Comparison of ENCODE assay signal across 21 cellular contexts in the genomic region with DNA sequence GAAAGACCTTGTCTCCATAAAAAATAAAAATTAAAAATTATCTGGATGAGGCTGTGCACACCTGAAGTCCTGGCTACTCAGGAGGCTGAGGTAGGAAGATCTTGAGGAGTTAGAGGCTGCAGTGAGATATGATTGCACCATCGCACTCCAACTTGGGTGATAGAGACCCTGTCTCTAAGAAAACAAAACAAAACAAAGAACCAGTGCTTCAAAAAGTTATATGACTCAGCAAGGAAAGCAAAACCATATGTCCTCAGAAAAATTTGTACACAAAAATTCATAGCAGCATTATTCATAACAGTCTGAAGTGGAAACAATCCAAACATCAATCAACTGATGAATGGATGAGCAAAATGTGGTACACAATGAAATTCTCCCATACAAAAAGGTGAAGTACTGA. TPM values are rescaled to one million over a fixed set of nuclear protein-coding genes. Genes with fewer than 3 reads are reported as not detected.
DNase-seq lines count a peak whose midpoint lies in the region; TF ChIP-seq lines count a peak whose summit lies in the region.
"Had no signal": no experiment of that assay in that cellular context is flagged by ENCODE, and none has a peak within 500 bp of the region (broad histone marks: within the 10 kb centered on the region; RNA-seq: fewer than 3 reads in every experiment).

No MANE protein-coding gene starts in this region.

- intact Hi-C loops in mammary epithelial cell (cut with micrococcal nuclease): no loop called here
- intact Hi-C loops in activated T-helper 2 cell treated with anti-CD3 and anti-CD28 coated beads, Interferon-gamma antibody, Interleukin-2, Interleukin-4, amounts not matched to agents 10 μg/mL and 5 μg/mL and 100 μg/mL, durations not matched to agents 14 hours and 24 hours and 36 hours (cut with micrococcal nuclease): no loop called here

- H3K27me3 Mint-ChIP-seq in activated T-helper 2 cell treated with anti-CD3 and anti-CD28 coated beads, Interferon-gamma antibody, Interleukin-2, Interleukin-4, amounts not matched to agents 10 μg/mL and 5 μg/mL and 100 μg/mL, durations not matched to agents 14 hours and 24 hours and 36 hours (ENCODE audit: low read depth): peaks cover 30% of the 10 kb centered on the region
- H3K27me3 Mint-ChIP-seq: central memory CD8-positive, alpha-beta T cell; stimulated activated naive CD8-positive, alpha-beta T cell treated with anti-CD3 and anti-CD28 coated beads, Interleukin-15, amount 100 ng/mL, for 72 hours had no signal

- H3K4me3 Mint-ChIP-seq in activated T-helper 2 cell treated with anti-CD3 and anti-CD28 coated beads, Interferon-gamma antibody, Interleukin-2, Interleukin-4, amounts not matched to agents 10 μg/mL and 5 μg/mL and 100 μg/mL, durations not matched to agents 14 hours and 24 hours and 36 hours (ENCODE audit: low read depth): no peak overlapping the region
- H3K4me3 Mint-ChIP-seq: central memory CD8-positive, alpha-beta T cell; naive thymus-derived CD4-positive, alpha-beta T cell; stimulated activated naive CD8-positive, alpha-beta T cell treated with anti-CD3 and anti-CD28 coated beads, Interleukin-15, amount 100 ng/mL, for 72 hours; type B pancreatic cell had no signal

- H3K27ac ChIP-seq in mammary epithelial cell (ENCODE audit: insufficient read depth, low read depth, low read length): no peak overlapping the region
- H3K27ac ChIP-seq: BLaER1, hepatocyte, sigmoid colon had no signal

- no peaks in the 10 kb centered on the region for H3K27me3 ChIP-seq in mammary epithelial cell (ENCODE audit: insufficient read depth, low read length)
- H3K27me3 ChIP-seq: BLaER1, hepatocyte, sigmoid colon had no signal

- no TSS peak for BruUV-seq in mammary epithelial cell (replicated peaks; lab: Mats Ljungman, UMichigan)

- CTCF ChIA-PET in mammary epithelial cell (lab: Charles Lee; ENCODE audit: low non-redundant PET): no interaction called here

- H3K4me1 ChIP-seq in mammary epithelial cell (ENCODE audit: insufficient read depth, low read length): no peaks in the 10 kb centered on the region
- H3K4me1 ChIP-seq: BLaER1, sigmoid colon had no signal

- peaks cover 16% of the 10 kb centered on the region for H3K36me3 Mint-ChIP-seq in activated T-helper 2 cell treated with anti-CD3 and anti-CD28 coated beads, Interferon-gamma antibody, Interleukin-2, Interleukin-4, amounts not matched to agents 10 μg/mL and 5 μg/mL and 100 μg/mL, durations not matched to agents 14 hours and 24 hours and 36 hours (ENCODE audit: low read depth)
- H3K36me3 Mint-ChIP-seq: type B pancreatic cell had no signal

- no peak for TF ChIP-seq CTCF in mammary epithelial cell (conservative IDR thresholded peaks at IDR 0.05 in 1 of 2, IDR thresholded peaks at IDR 0.05 in 1 of 2; ENCODE audit: extremely low read depth in 1 of 2, insufficient read depth in 1 of 2, low read depth in 1 of 2, low read length in 2 of 2)
- no peak for TF ChIP-seq CTCF in foreskin fibroblast (IDR thresholded peaks at IDR 0.05; ENCODE audit: low read depth, low read length)

- DNase-seq in AG20443 (ENCODE audit: low spot score) (peak; percentile 40), HCEC 1CT (peak; percentile 76), mammary epithelial cell (peak; percentile 21), foreskin fibroblast (peak; percentile 39 to 78), Ammon's horn (ENCODE audit: low spot score) (no peak), mucosa of gallbladder (ENCODE audit: low spot score) (no peak), RPMI8226 (no peak)
- DNase-seq in activated T-helper 2 cell treated with anti-CD3 and anti-CD28 coated beads, Interferon-gamma antibody, Interleukin-2, Interleukin-4, amounts not matched to agents 10 μg/mL and 5 μg/mL and 100 μg/mL, durations not matched to agents 14 hours and 24 hours and 36 hours (ENCODE audit: low spot score): no peak
- DNase-seq: activated effector memory CD4-positive, alpha-beta T cell treated with Interleukin-2 at 50 U/mL for 16 hours; effector CD4-positive, alpha-beta T cell; naive thymus-derived CD4-positive, alpha-beta T cell; NCI-H146; NCI-H2227 treated with DMSO at 0.1 percent for 48 hours; sigmoid colon; stimulated activated CD4-positive, alpha-beta T cell treated with anti-CD3 and anti-CD28 coated beads, Interleukin-1b, Interleukin-23, amount 100 ng/mL, for 48 hours; stimulated activated naive CD8-positive, alpha-beta T cell treated with anti-CD3 and anti-CD28 coated beads, Interleukin-15, amount 100 ng/mL, for 72 hours; T1000 had no signal

- 100% methylated on average over 1 of the region's 1 CpG for WGBS in mammary epithelial cell (ENCODE audit: low coverage, missing lambda C conversion rate)

- no peaks in the 10 kb centered on the region for H3K9me3 ChIP-seq in mammary epithelial cell (replicated peaks; ENCODE audit: insufficient read depth, low read length)
- H3K9me3 ChIP-seq: sigmoid colon had no signal

- no peak overlapping the region for H3K27ac Mint-ChIP-seq in activated T-helper 2 cell treated with anti-CD3 and anti-CD28 coated beads, Interferon-gamma antibody, Interleukin-2, Interleukin-4, amounts not matched to agents 10 μg/mL and 5 μg/mL and 100 μg/mL, durations not matched to agents 14 hours and 24 hours and 36 hours
- H3K27ac Mint-ChIP-seq: naive thymus-derived CD4-positive, alpha-beta T cell; stimulated activated naive CD8-positive, alpha-beta T cell treated with anti-CD3 and anti-CD28 coated beads, Interleukin-15, amount 100 ng/mL, for 72 hours; type B pancreatic cell had no signal

- dilution Hi-C loops in mammary epithelial cell (cut with HindIII; ENCODE audit: low sequenced_read_pairs): no loop called here

- no peaks in the 10 kb centered on the region for H3K79me2 ChIP-seq in mammary epithelial cell (ENCODE audit: insufficient read depth, low read length)
- H3K79me2 ChIP-seq: hepatocyte had no signal

- H4K20me1 ChIP-seq in mammary epithelial cell (ENCODE audit: insufficient read depth, low read length): no peaks in the 10 kb centered on the region
- H4K20me1 ChIP-seq: BLaER1 had no signal

- H3K9me3 Mint-ChIP-seq in activated T-helper 2 cell treated with anti-CD3 and anti-CD28 coated beads, Interferon-gamma antibody, Interleukin-2, Interleukin-4, amounts not matched to agents 10 μg/mL and 5 μg/mL and 100 μg/mL, durations not matched to agents 14 hours and 24 hours and 36 hours: peaks cover 38% of the 10 kb centered on the region
- H3K9me3 Mint-ChIP-seq: central memory CD8-positive, alpha-beta T cell had no signal

- H3K4me2 ChIP-seq in mammary epithelial cell (ENCODE audit: insufficient read depth, low read depth, low read length): no peak overlapping the region
- H3K4me2 ChIP-seq: BLaER1, hepatocyte had no signal

- no peak overlapping the region for H3K4me3 ChIP-seq in mammary epithelial cell (replicated peaks in 1 of 3; ENCODE audit: insufficient read depth in 1 of 3, low read depth in 2 of 3, low read length in 3 of 3)
- no peak overlapping the region for H3K4me3 ChIP-seq in foreskin fibroblast (ENCODE audit: low read depth in 1 of 2, low read length in 2 of 2)
- H3K4me3 ChIP-seq: BLaER1, hepatocyte, sigmoid colon had no signal

- H3K4me1 Mint-ChIP-seq in activated T-helper 2 cell treated with anti-CD3 and anti-CD28 coated beads, Interferon-gamma antibody, Interleukin-2, Interleukin-4, amounts not matched to agents 10 μg/mL and 5 μg/mL and 100 μg/mL, durations not matched to agents 14 hours and 24 hours and 36 hours (ENCODE audit: low read depth): peaks cover 29% of the 10 kb centered on the region

- no peaks in the 10 kb centered on the region for H3K36me3 ChIP-seq in mammary epithelial cell (ENCODE audit: insufficient read depth, low read length)
- H3K36me3 ChIP-seq: BLaER1, sigmoid colon had no signal

- no peak overlapping the region for H2AFZ ChIP-seq in mammary epithelial cell (ENCODE audit: low read depth, low read length)
- H2AFZ ChIP-seq: hepatocyte had no signal

- in situ Hi-C loops in mammary epithelial cell (cut with MboI; ENCODE audit: low sequenced_read_pairs in 2 of 2): no loop called here

- no peak overlapping the region for H3K9ac ChIP-seq in mammary epithelial cell (ENCODE audit: insufficient read depth, low read length)
- H3K9ac ChIP-seq: BLaER1 had no signal

RNA-seq across cellular contexts. Expression of a gene that starts 48.9 kb away (rescaled TPM):
- total RNA-seq in mammary epithelial cell (100 to 1,000 TPM; 131 to 154 TPM), mucosa of gallbladder (18.3 TPM)
- 29.6 TPM for polyA plus RNA-seq in mammary epithelial cell
- polyA minus RNA-seq in mammary epithelial cell: 80.7 TPM
- total RNA-seq in activated T-helper 2 cell treated with anti-CD3 and anti-CD28 coated beads, Interferon-gamma antibody, Interleukin-2, Interleukin-4, amounts not matched to agents 10 μg/mL and 5 μg/mL and 100 μg/mL, durations not matched to agents 14 hours and 24 hours and 36 hours: 8.8 and 9.9 TPM in 2 replicates

Comparison
In these comparisons a context has a peak if more than half of its experiments do, and no peak if none do; other contexts are left out.
1. DNase-seq: peak in AG20443 (single experiment), HCEC 1CT (single experiment), mammary epithelial cell (single experiment) and foreskin fibroblast (2 of 2); none in Ammon's horn (single experiment), mucosa of gallbladder (single experiment), RPMI8226 (single experiment) and activated T-helper 2 cell treated with anti-CD3 and anti-CD28 coated beads, Interferon-gamma antibody, Interleukin-2, Interleukin-4, amounts not matched to agents 10 μg/mL and 5 μg/mL and 100 μg/mL, durations not matched to agents 14 hours and 24 hours and 36 hours (single experiment).